ENCODE assay signal across 1 cellular context in genomic region chr7:99372275-99373085, GRCh38.
TF ChIP-seq lines count a peak whose summit lies in the region.

No MANE protein-coding gene starts in this region.

TF ChIP-seq in HepG2, 621 proteins besides CTCF, POLR2A, EP300 and RAD21 (continued from another document and continues in another):
- no peak for TF ChIP-seq FUBP1 (CRISPR knock-in tag; IDR thresholded peaks at IDR 0.05; ENCODE audit: borderline replicate concordance)
- no peak for TF ChIP-seq ZNF274 (CRISPR knock-in tag; IDR thresholded peaks at IDR 0.05)
- 0 out of 2 replicates have a peak, but pooled peaks have one; percentile 30 for TF ChIP-seq ZNF354B (CRISPR knock-in tag; IDR thresholded peaks at IDR 0.05)
- TF ChIP-seq, protein P1, sequence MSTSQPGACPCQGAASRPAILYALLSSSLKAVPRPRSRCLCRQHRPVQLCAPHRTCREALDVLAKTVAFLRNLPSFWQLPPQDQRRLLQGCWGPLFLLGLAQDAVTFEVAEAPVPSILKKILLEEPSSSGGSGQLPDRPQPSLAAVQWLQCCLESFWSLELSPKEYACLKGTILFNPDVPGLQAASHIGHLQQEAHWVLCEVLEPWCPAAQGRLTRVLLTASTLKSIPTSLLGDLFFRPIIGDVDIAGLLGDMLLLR (CRISPR knock-in tag; IDR thresholded peaks at IDR 0.05), result no peak
- no peak for TF ChIP-seq RCOR2 (CRISPR knock-in tag; IDR thresholded peaks at IDR 0.05)
- peak; percentile 49; the same call in 1 of the 2 replicates for TF ChIP-seq TFDP2 (CRISPR knock-in tag; IDR thresholded peaks at IDR 0.05)
- no peak for TF ChIP-seq ZBTB2 (CRISPR knock-in tag; IDR thresholded peaks at IDR 0.05; ENCODE audit: low read depth)
- TF ChIP-seq, protein P2, sequence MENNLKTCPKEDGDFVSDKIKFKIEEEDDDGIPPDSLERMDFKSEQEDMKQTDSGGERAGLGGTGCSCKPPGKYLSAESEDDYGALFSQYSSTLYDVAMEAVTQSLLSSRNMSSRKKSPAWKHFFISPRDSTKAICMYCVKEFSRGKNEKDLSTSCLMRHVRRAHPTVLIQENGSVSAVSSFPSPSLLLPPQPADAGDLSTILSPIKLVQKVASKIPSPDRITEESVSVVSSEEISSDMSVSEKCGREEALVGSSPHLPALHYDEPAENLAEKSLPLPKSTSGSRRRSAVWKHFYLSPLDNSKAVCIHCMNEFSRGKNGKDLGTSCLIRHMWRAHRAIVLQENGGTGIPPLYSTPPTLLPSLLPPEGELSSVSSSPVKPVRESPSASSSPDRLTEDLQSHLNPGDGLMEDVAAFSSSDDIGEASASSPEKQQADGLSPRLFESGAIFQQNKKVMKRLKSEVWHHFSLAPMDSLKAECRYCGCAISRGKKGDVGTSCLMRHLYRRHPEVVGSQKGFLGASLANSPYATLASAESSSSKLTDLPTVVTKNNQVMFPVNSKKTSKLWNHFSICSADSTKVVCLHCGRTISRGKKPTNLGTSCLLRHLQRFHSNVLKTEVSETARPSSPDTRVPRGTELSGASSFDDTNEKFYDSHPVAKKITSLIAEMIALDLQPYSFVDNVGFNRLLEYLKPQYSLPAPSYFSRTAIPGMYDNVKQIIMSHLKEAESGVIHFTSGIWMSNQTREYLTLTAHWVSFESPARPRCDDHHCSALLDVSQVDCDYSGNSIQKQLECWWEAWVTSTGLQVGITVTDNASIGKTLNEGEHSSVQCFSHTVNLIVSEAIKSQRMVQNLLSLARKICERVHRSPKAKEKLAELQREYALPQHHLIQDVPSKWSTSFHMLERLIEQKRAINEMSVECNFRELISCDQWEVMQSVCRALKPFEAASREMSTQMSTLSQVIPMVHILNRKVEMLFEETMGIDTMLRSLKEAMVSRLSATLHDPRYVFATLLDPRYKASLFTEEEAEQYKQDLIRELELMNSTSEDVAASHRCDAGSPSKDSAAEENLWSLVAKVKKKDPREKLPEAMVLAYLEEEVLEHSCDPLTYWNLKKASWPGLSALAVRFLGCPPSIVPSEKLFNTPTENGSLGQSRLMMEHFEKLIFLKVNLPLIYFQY (CRISPR knock-in tag; IDR thresholded peaks at IDR 0.05; ENCODE audit: borderline replicate concordance), result no peak
- TF ChIP-seq, protein P3, sequence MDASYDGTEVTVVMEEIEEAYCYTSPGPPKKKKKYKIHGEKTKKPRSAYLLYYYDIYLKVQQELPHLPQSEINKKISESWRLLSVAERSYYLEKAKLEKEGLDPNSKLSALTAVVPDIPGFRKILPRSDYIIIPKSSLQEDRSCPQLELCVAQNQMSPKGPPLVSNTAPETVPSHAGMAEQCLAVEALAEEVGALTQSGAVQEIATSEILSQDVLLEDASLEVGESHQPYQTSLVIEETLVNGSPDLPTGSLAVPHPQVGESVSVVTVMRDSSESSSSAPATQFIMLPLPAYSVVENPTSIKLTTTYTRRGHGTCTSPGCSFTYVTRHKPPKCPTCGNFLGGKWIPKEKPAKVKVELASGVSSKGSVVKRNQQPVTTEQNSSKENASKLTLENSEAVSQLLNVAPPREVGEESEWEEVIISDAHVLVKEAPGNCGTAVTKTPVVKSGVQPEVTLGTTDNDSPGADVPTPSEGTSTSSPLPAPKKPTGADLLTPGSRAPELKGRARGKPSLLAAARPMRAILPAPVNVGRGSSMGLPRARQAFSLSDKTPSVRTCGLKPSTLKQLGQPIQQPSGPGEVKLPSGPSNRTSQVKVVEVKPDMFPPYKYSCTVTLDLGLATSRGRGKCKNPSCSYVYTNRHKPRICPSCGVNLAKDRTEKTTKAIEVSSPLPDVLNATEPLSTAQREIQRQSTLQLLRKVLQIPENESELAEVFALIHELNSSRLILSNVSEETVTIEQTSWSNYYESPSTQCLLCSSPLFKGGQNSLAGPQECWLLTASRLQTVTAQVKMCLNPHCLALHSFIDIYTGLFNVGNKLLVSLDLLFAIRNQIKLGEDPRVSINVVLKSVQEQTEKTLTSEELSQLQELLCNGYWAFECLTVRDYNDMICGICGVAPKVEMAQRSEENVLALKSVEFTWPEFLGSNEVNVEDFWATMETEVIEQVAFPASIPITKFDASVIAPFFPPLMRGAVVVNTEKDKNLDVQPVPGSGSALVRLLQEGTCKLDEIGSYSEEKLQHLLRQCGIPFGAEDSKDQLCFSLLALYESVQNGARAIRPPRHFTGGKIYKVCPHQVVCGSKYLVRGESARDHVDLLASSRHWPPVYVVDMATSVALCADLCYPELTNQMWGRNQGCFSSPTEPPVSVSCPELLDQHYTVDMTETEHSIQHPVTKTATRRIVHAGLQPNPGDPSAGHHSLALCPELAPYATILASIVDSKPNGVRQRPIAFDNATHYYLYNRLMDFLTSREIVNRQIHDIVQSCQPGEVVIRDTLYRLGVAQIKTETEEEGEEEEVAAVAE (CRISPR knock-in tag; IDR thresholded peaks at IDR 0.05; ENCODE audit: borderline replicate concordance), result peak; percentile 26; the same call in 1 of the 2 replicates
- TF ChIP-seq TRIM24 (CRISPR knock-in tag; IDR thresholded peaks at IDR 0.05), result no peak
- TF ChIP-seq SRSF1 (optimal IDR thresholded peaks at IDR 0.05; ENCODE audit: low read depth, low read length), result no peak
- peak; percentile 100 for TF ChIP-seq ELF3 (CRISPR knock-in tag; IDR thresholded peaks at IDR 0.05)
- TF ChIP-seq, protein P4, sequence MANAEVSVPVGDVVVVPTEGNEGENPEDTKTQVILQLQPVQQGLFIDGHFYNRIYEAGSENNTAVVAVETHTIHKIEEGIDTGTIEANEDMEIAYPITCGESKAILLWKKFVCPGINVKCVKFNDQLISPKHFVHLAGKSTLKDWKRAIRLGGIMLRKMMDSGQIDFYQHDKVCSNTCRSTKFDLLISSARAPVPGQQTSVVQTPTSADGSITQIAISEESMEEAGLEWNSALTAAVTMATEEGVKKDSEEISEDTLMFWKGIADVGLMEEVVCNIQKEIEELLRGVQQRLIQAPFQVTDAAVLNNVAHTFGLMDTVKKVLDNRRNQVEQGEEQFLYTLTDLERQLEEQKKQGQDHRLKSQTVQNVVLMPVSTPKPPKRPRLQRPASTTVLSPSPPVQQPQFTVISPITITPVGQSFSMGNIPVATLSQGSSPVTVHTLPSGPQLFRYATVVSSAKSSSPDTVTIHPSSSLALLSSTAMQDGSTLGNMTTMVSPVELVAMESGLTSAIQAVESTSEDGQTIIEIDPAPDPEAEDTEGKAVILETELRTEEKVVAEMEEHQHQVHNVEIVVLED (CRISPR knock-in tag; IDR thresholded peaks at IDR 0.05; ENCODE audit: borderline replicate concordance), result peak; percentile 51; the same call in 1 of the 2 replicates
- no peak for TF ChIP-seq NFIC (IDR thresholded peaks at IDR 0.05; ENCODE audit: low read length)
- TF ChIP-seq ZNF432 (CRISPR knock-in tag; IDR thresholded peaks at IDR 0.05; ENCODE audit: borderline replicate concordance), result no peak
- TF ChIP-seq ZBTB38 (CRISPR knock-in tag; IDR thresholded peaks at IDR 0.05), result peak; percentile 41; the same call in 1 of the 2 replicates
- TF ChIP-seq, protein P5, sequence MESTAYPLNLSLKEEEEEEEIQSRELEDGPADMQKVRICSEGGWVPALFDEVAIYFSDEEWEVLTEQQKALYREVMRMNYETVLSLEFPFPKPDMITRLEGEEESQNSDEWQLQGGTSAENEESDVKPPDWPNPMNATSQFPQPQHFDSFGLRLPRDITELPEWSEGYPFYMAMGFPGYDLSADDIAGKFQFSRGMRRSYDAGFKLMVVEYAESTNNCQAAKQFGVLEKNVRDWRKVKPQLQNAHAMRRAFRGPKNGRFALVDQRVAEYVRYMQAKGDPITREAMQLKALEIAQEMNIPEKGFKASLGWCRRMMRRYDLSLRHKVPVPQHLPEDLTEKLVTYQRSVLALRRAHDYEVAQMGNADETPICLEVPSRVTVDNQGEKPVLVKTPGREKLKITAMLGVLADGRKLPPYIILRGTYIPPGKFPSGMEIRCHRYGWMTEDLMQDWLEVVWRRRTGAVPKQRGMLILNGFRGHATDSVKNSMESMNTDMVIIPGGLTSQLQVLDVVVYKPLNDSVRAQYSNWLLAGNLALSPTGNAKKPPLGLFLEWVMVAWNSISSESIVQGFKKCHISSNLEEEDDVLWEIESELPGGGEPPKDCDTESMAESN (CRISPR knock-in tag; conservative IDR thresholded peaks at IDR 0.05), result 0 out of 2 replicates have a peak, but pooled peaks have one; percentile 47
- peak; percentile 98; the same call in 1 of the 2 replicates for TF ChIP-seq ZNF292 (CRISPR knock-in tag; IDR thresholded peaks at IDR 0.05; ENCODE audit: borderline replicate concordance, low read depth)
- peak; percentile 74 for TF ChIP-seq USF2 (IDR thresholded peaks at IDR 0.05; ENCODE audit: low read depth, low read length)
- TF ChIP-seq USF2 (CRISPR knock-in tag; IDR thresholded peaks at IDR 0.05; ENCODE audit: borderline replicate concordance), result peak; percentile 66; the same call in 1 of the 2 replicates
- TF ChIP-seq TFDP1 (CRISPR knock-in tag; IDR thresholded peaks at IDR 0.05; ENCODE audit: borderline replicate concordance), result peak; percentile 37; the same call in 1 of the 2 replicates
- TF ChIP-seq, protein P6, sequence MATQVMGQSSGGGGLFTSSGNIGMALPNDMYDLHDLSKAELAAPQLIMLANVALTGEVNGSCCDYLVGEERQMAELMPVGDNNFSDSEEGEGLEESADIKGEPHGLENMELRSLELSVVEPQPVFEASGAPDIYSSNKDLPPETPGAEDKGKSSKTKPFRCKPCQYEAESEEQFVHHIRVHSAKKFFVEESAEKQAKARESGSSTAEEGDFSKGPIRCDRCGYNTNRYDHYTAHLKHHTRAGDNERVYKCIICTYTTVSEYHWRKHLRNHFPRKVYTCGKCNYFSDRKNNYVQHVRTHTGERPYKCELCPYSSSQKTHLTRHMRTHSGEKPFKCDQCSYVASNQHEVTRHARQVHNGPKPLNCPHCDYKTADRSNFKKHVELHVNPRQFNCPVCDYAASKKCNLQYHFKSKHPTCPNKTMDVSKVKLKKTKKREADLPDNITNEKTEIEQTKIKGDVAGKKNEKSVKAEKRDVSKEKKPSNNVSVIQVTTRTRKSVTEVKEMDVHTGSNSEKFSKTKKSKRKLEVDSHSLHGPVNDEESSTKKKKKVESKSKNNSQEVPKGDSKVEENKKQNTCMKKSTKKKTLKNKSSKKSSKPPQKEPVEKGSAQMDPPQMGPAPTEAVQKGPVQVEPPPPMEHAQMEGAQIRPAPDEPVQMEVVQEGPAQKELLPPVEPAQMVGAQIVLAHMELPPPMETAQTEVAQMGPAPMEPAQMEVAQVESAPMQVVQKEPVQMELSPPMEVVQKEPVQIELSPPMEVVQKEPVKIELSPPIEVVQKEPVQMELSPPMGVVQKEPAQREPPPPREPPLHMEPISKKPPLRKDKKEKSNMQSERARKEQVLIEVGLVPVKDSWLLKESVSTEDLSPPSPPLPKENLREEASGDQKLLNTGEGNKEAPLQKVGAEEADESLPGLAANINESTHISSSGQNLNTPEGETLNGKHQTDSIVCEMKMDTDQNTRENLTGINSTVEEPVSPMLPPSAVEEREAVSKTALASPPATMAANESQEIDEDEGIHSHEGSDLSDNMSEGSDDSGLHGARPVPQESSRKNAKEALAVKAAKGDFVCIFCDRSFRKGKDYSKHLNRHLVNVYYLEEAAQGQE (IDR thresholded peaks at IDR 0.05; ENCODE audit: borderline replicate concordance in 1 of 2, low read depth in 1 of 2, low read length in 2 of 2), result no peak
- TF ChIP-seq ZNF790 (CRISPR knock-in tag; IDR thresholded peaks at IDR 0.05; ENCODE audit: borderline replicate concordance), result no peak
- TF ChIP-seq CENPX (CRISPR knock-in tag; IDR thresholded peaks at IDR 0.05), result no peak
- TF ChIP-seq MAFF (IDR thresholded peaks at IDR 0.05; ENCODE audit: low read depth, low read length), result 0 out of 2 replicates have a peak, but pooled peaks have one; percentile 4
